ENCODE assay signal across 26 cellular contexts in the genomic region with DNA sequence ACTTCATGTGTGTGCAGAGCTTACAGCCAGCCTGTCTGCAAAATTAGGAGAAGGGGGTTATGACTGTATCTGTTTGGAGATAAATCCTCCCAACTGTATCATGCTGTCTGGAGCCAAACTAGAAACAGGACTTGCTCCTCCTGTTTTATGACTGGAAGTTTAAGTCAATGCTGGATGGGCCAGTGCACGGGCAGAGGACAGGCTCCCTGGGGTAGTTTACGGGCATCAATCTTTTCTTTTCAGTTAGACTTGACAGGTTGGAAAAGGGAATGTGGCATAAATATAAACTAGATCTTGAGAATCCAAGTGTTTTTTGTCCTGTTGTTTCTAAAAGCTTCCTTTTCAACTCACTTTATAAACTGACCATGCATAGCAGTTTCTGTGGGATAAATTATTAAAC.
"Had no signal": no experiment of that assay in that cellular context is flagged by ENCODE, and none has a peak within 500 bp of the region (broad histone marks: within the 10 kb centered on the region; RNA-seq: fewer than 3 reads in every experiment).

No MANE protein-coding gene starts in this region.

- FAIRE-seq: islet of Langerhans, pancreas had no signal

- H3K4me1 ChIP-seq: esophagus muscularis mucosa, foreskin keratinocyte, gastroesophageal sphincter, heart right ventricle, lower lobe of right lung, pancreas, sigmoid colon, transverse colon, upper lobe of right lung, uterus had no signal

- H3K27ac ChIP-seq: esophagus muscularis mucosa, foreskin keratinocyte, gastroesophageal sphincter, heart right ventricle, lower lobe of right lung, neutrophil, pancreas, sigmoid colon, thoracic aorta, transverse colon, upper lobe of right lung, uterus had no signal

- H3K27ac Mint-ChIP-seq: naive thymus-derived CD8-positive, alpha-beta T cell; progenitor cell of endocrine pancreas; stimulated activated naive B cell treated with anti-CD40 and anti-IgM and Interleukin-4, amounts not matched to agents 10 μg/mL and 1 μg/mL and 100 μg/mL, for 72 hours; stimulated activated naive CD8-positive, alpha-beta T cell treated with anti-CD3 and anti-CD28 coated beads, Interleukin-15, Interleukin-2, amounts not matched to agents 100 ng/mL and 50 ng/mL, for 24 hours had no signal

- H3K4me1 Mint-ChIP-seq: naive thymus-derived CD8-positive, alpha-beta T cell; stimulated activated naive B cell treated with anti-CD40 and anti-IgM and Interleukin-4, amounts not matched to agents 10 μg/mL and 1 μg/mL and 100 μg/mL, for 72 hours had no signal

- H3K36me3 Mint-ChIP-seq: naive thymus-derived CD8-positive, alpha-beta T cell; stimulated activated naive B cell treated with anti-CD40 and anti-IgM and Interleukin-4, amounts not matched to agents 10 μg/mL and 1 μg/mL and 100 μg/mL, for 72 hours had no signal

- H3K27me3 Mint-ChIP-seq: progenitor cell of endocrine pancreas; stimulated activated naive B cell treated with anti-CD40 and anti-IgM and Interleukin-4, amounts not matched to agents 10 μg/mL and 1 μg/mL and 100 μg/mL, for 72 hours had no signal

- DNase-seq: cerebellar nuclear complex; cortex of kidney; foreskin keratinocyte; heart right ventricle; hippocampal formation; left colon; left ventricle myocardium superior; lower lobe of right lung; naive thymus-derived CD8-positive, alpha-beta T cell; pancreas; right cardiac atrium; sigmoid colon; stimulated activated CD4-positive, alpha-beta T cell treated with anti-CD3 and anti-CD28 coated beads, Interleukin-15, amount 100 ng/mL, for 24 hours; stimulated activated CD4-positive, alpha-beta T cell treated with anti-CD3 and anti-CD28 coated beads, Interleukin-2, amount 100 ng/mL, for 48 hours; stimulated activated naive B cell treated with anti-CD40 and anti-IgM and Interleukin-4, amounts not matched to agents 10 μg/mL and 1 μg/mL and 100 μg/mL, for 72 hours; transverse colon; upper lobe of right lung; uterus had no signal

- H3K9me3 ChIP-seq: esophagus muscularis mucosa, gastroesophageal sphincter, heart right ventricle, lower lobe of right lung, neutrophil, pancreas, sigmoid colon, thoracic aorta, transverse colon, upper lobe of right lung, uterus had no signal

- H3K4me3 ChIP-seq: esophagus muscularis mucosa, gastroesophageal sphincter, heart right ventricle, lower lobe of right lung, pancreas, sigmoid colon, thoracic aorta, transverse colon, upper lobe of right lung, uterus had no signal

- H3K4me3 Mint-ChIP-seq: naive thymus-derived CD8-positive, alpha-beta T cell; neural crest cell; stimulated activated naive B cell treated with anti-CD40 and anti-IgM and Interleukin-4, amounts not matched to agents 10 μg/mL and 1 μg/mL and 100 μg/mL, for 72 hours; stimulated activated naive CD8-positive, alpha-beta T cell treated with anti-CD3 and anti-CD28 coated beads, Interleukin-15, Interleukin-2, amounts not matched to agents 100 ng/mL and 50 ng/mL, for 24 hours had no signal

- ATAC-seq: foreskin keratinocyte; gastroesophageal sphincter; heart right ventricle; left colon; left ventricle myocardium superior; lower lobe of right lung; naive thymus-derived CD8-positive, alpha-beta T cell; pancreas; right cardiac atrium; stimulated activated naive B cell treated with anti-CD40 and anti-IgM and Interleukin-4, amounts not matched to agents 10 μg/mL and 1 μg/mL and 100 μg/mL, for 72 hours; upper lobe of right lung had no signal

- H3K27me3 ChIP-seq: heart right ventricle, neutrophil, pancreas, sigmoid colon, transverse colon, upper lobe of right lung, uterus had no signal

- H3K36me3 ChIP-seq: esophagus muscularis mucosa, gastroesophageal sphincter, heart right ventricle, lower lobe of right lung, neutrophil, pancreas, sigmoid colon, thoracic aorta, transverse colon, upper lobe of right lung, uterus had no signal

- H3K9me3 Mint-ChIP-seq: naive thymus-derived CD8-positive, alpha-beta T cell; neural crest cell; stimulated activated naive B cell treated with anti-CD40 and anti-IgM and Interleukin-4, amounts not matched to agents 10 μg/mL and 1 μg/mL and 100 μg/mL, for 72 hours; stimulated activated naive CD8-positive, alpha-beta T cell treated with anti-CD3 and anti-CD28 coated beads, Interleukin-15, Interleukin-2, amounts not matched to agents 100 ng/mL and 50 ng/mL, for 24 hours had no signal
